Comparison of ENCODE assay signal across 16 cellular contexts in genomic region chr18:23069481-23069880, GRCh38.
A peak's percentile ranks its signal among the peaks of the same experiment; 100 is the strongest.
DNase-seq lines count a peak whose midpoint lies in the region; ATAC-seq and TF ChIP-seq lines count a peak whose summit lies in the region.
"Had no signal": no experiment of that assay in that cellular context is flagged by ENCODE, and none has a peak within 500 bp of the region (broad histone marks: within the 10 kb centered on the region; RNA-seq: fewer than 3 reads in every experiment).

No MANE protein-coding gene starts in this region.

- no peak overlapping the region for H3K4me3 ChIP-seq in right atrium auricular region
- H3K4me3 ChIP-seq: adrenal gland, coronary artery, MG63 had no signal

- H3K27me3 ChIP-seq in right atrium auricular region: no peaks in the 10 kb centered on the region
- H3K27me3 ChIP-seq: adrenal gland, MG63 had no signal

- no peak overlapping the region for H3K27ac ChIP-seq in right atrium auricular region
- H3K27ac ChIP-seq: adrenal gland, coronary artery had no signal

- peak overlapping the region; percentile 91 for H3K27ac Mint-ChIP-seq in activated CD8-positive, alpha-beta memory T cell treated with anti-CD3 and anti-CD28 coated beads, Interleukin-2, amount 10 ng/mL, durations not matched to agents 7 days and 5 days
- H3K27ac Mint-ChIP-seq in dendritic cell treated with granulocyte-macrophage colony-stimulating factor and Interleukin-4, amounts not matched to agents 40 ng/mL and 50 ng/mL, for 4 days: peak overlapping the region; percentile 35
- peak overlapping the region; percentile 81 for H3K27ac Mint-ChIP-seq in stimulated activated effector memory CD8-positive, alpha-beta T cell treated with anti-CD3 and anti-CD28 coated beads, Interleukin-12 subunit alpha, Interleukin-12 subunit beta, amount 100 ng/mL, for 72 hours
- H3K27ac Mint-ChIP-seq: mesothelial cell of epicardium, type B pancreatic cell had no signal

- H3K4me1 ChIP-seq in right atrium auricular region: no peaks in the 10 kb centered on the region
- H3K4me1 ChIP-seq: adrenal gland had no signal

- no peak for TF ChIP-seq CTCF in right atrium auricular region (IDR thresholded peaks at IDR 0.05)

- CTCF ChIA-PET in activated CD8-positive, alpha-beta memory T cell treated with anti-CD3 and anti-CD28 coated beads, Interleukin-2, amount 10 ng/mL, durations not matched to agents 7 days and 5 days (lab: Charles Lee): interaction anchor here (0.9 to 1.3 kb wide), 4 partner anchors 12 to 112 kb away, joined by 3 to 4 read pairs (median 4); no protein-coding TSS in a partner anchor

- H3K36me3 ChIP-seq in right atrium auricular region: no peaks in the 10 kb centered on the region
- H3K36me3 ChIP-seq: adrenal gland, MG63 had no signal

- H3K27me3 Mint-ChIP-seq in activated CD8-positive, alpha-beta memory T cell treated with anti-CD3 and anti-CD28 coated beads, Interleukin-2, amount 10 ng/mL, durations not matched to agents 7 days and 5 days: no peaks in the 10 kb centered on the region
- no peaks in the 10 kb centered on the region for H3K27me3 Mint-ChIP-seq in dendritic cell treated with granulocyte-macrophage colony-stimulating factor and Interleukin-4, amounts not matched to agents 40 ng/mL and 50 ng/mL, for 4 days
- H3K27me3 Mint-ChIP-seq: type B pancreatic cell had no signal

- H3K4me1 Mint-ChIP-seq in activated CD8-positive, alpha-beta memory T cell treated with anti-CD3 and anti-CD28 coated beads, Interleukin-2, amount 10 ng/mL, durations not matched to agents 7 days and 5 days: peaks cover 65% of the 10 kb centered on the region
- H3K4me1 Mint-ChIP-seq in dendritic cell treated with granulocyte-macrophage colony-stimulating factor and Interleukin-4, amounts not matched to agents 40 ng/mL and 50 ng/mL, for 4 days (ENCODE audit: low read depth): peaks cover 56% of the 10 kb centered on the region
- peaks cover 30% of the 10 kb centered on the region for H3K4me1 Mint-ChIP-seq in stimulated activated effector memory CD8-positive, alpha-beta T cell treated with anti-CD3 and anti-CD28 coated beads, Interleukin-12 subunit alpha, Interleukin-12 subunit beta, amount 100 ng/mL, for 72 hours

- intact Hi-C loops in dendritic cell treated with granulocyte-macrophage colony-stimulating factor and Interleukin-4, amounts not matched to agents 40 ng/mL and 50 ng/mL, for 4 days (cut with micrococcal nuclease): loop anchor here (2.0 kb wide), 1 partner anchor 17 kb away; no protein-coding TSS in a partner anchor
- intact Hi-C loops in posterior vena cava (cut with DNase I): no loop called here

- H3K4me3 Mint-ChIP-seq in activated CD8-positive, alpha-beta memory T cell treated with anti-CD3 and anti-CD28 coated beads, Interleukin-2, amount 10 ng/mL, durations not matched to agents 7 days and 5 days: no peak overlapping the region
- H3K4me3 Mint-ChIP-seq in dendritic cell treated with granulocyte-macrophage colony-stimulating factor and Interleukin-4, amounts not matched to agents 40 ng/mL and 50 ng/mL, for 4 days: no peak overlapping the region
- no peak overlapping the region for H3K4me3 Mint-ChIP-seq in stimulated activated effector memory CD8-positive, alpha-beta T cell treated with anti-CD3 and anti-CD28 coated beads, Interleukin-12 subunit alpha, Interleukin-12 subunit beta, amount 100 ng/mL, for 72 hours
- H3K4me3 Mint-ChIP-seq: mesothelial cell of epicardium, type B pancreatic cell had no signal

- H3K9me3 Mint-ChIP-seq in activated CD8-positive, alpha-beta memory T cell treated with anti-CD3 and anti-CD28 coated beads, Interleukin-2, amount 10 ng/mL, durations not matched to agents 7 days and 5 days (ENCODE audit: low read depth): peaks cover 2% of the 10 kb centered on the region
- H3K9me3 Mint-ChIP-seq in dendritic cell treated with granulocyte-macrophage colony-stimulating factor and Interleukin-4, amounts not matched to agents 40 ng/mL and 50 ng/mL, for 4 days: no peaks in the 10 kb centered on the region
- peaks cover 4% of the 10 kb centered on the region for H3K9me3 Mint-ChIP-seq in stimulated activated effector memory CD8-positive, alpha-beta T cell treated with anti-CD3 and anti-CD28 coated beads, Interleukin-12 subunit alpha, Interleukin-12 subunit beta, amount 100 ng/mL, for 72 hours
- H3K9me3 Mint-ChIP-seq: mesothelial cell of epicardium, type B pancreatic cell had no signal

- peak; percentile 11 for ATAC-seq in activated CD8-positive, alpha-beta memory T cell treated with anti-CD3 and anti-CD28 coated beads, Interleukin-2, amount 10 ng/mL, durations not matched to agents 7 days and 5 days
- peak; percentile 53 for ATAC-seq in stimulated activated effector memory CD8-positive, alpha-beta T cell treated with anti-CD3 and anti-CD28 coated beads, Interleukin-12 subunit alpha, Interleukin-12 subunit beta, amount 100 ng/mL, for 72 hours
- no peak for ATAC-seq in HG03460 (IDR thresholded peaks at IDR 0.05; ENCODE audit: unreplicated experiment)
- ATAC-seq: Panc1 had no signal

- peaks cover 20% of the 10 kb centered on the region for H3K36me3 Mint-ChIP-seq in activated CD8-positive, alpha-beta memory T cell treated with anti-CD3 and anti-CD28 coated beads, Interleukin-2, amount 10 ng/mL, durations not matched to agents 7 days and 5 days
- no peaks in the 10 kb centered on the region for H3K36me3 Mint-ChIP-seq in dendritic cell treated with granulocyte-macrophage colony-stimulating factor and Interleukin-4, amounts not matched to agents 40 ng/mL and 50 ng/mL, for 4 days (ENCODE audit: low read depth)
- H3K36me3 Mint-ChIP-seq in stimulated activated effector memory CD8-positive, alpha-beta T cell treated with anti-CD3 and anti-CD28 coated beads, Interleukin-12 subunit alpha, Interleukin-12 subunit beta, amount 100 ng/mL, for 72 hours: no peaks in the 10 kb centered on the region
- H3K36me3 Mint-ChIP-seq: mesothelial cell of epicardium, type B pancreatic cell had no signal

- peak; percentile 14 to 25 for DNase-seq in activated CD8-positive, alpha-beta memory T cell treated with anti-CD3 and anti-CD28 coated beads for 1 hour (ENCODE audit: extremely low read depth in 1 of 2, low read depth in 1 of 2)
- DNase-seq in activated CD8-positive, alpha-beta memory T cell treated with anti-CD3 and anti-CD28 coated beads, Interleukin-2, amount 50 U/mL, for 48 hours: no peak
- peak; percentile 51 for DNase-seq in activated CD8-positive, alpha-beta memory T cell treated with anti-CD3 and anti-CD28 coated beads, Interleukin-2, amount 10 ng/mL, durations not matched to agents 7 days and 5 days
- no peak for DNase-seq in stimulated activated effector memory CD8-positive, alpha-beta T cell treated with anti-CD3 and anti-CD28 coated beads, Interleukin-12 subunit alpha, Interleukin-12 subunit beta, amount 100 ng/mL, for 72 hours (ENCODE audit: low spot score in 2 of 2)
- DNase-seq in right atrium auricular region (ENCODE audit: low spot score) (no peak), posterior vena cava (ENCODE audit: low spot score) (no peak)
- DNase-seq: DMS53, MG63, NCI-H2227 treated with DMSO at 0.1 percent for 48 hours had no signal

- no peaks in the 10 kb centered on the region for H3K9me3 ChIP-seq in right atrium auricular region
- H3K9me3 ChIP-seq: adrenal gland, MG63 had no signal

Comparison
In these comparisons a context has a peak if more than half of its experiments do, and no peak if none do; other contexts are left out.
1. DNase-seq: peak in activated CD8-positive, alpha-beta memory T cell treated with anti-CD3 and anti-CD28 coated beads for 1 hour (2 of 2) and activated CD8-positive, alpha-beta memory T cell treated with anti-CD3 and anti-CD28 coated beads, Interleukin-2, amount 10 ng/mL, durations not matched to agents 7 days and 5 days (single experiment); none in activated CD8-positive, alpha-beta memory T cell treated with anti-CD3 and anti-CD28 coated beads, Interleukin-2, amount 50 U/mL, for 48 hours (single experiment), stimulated activated effector memory CD8-positive, alpha-beta T cell treated with anti-CD3 and anti-CD28 coated beads, Interleukin-12 subunit alpha, Interleukin-12 subunit beta, amount 100 ng/mL, for 72 hours (0 of 2), right atrium auricular region (single experiment) and posterior vena cava (single experiment).
2. H3K27ac Mint-ChIP-seq: peak in every context shown above with its lines; median percentile 91 in activated CD8-positive, alpha-beta memory T cell treated with anti-CD3 and anti-CD28 coated beads, Interleukin-2, amount 10 ng/mL, durations not matched to agents 7 days and 5 days; 81 in stimulated activated effector memory CD8-positive, alpha-beta T cell treated with anti-CD3 and anti-CD28 coated beads, Interleukin-12 subunit alpha, Interleukin-12 subunit beta, amount 100 ng/mL, for 72 hours; 35 in dendritic cell treated with granulocyte-macrophage colony-stimulating factor and Interleukin-4, amounts not matched to agents 40 ng/mL and 50 ng/mL, for 4 days.